ENCODE assay signal across 9 cellular contexts in the genomic region with DNA sequence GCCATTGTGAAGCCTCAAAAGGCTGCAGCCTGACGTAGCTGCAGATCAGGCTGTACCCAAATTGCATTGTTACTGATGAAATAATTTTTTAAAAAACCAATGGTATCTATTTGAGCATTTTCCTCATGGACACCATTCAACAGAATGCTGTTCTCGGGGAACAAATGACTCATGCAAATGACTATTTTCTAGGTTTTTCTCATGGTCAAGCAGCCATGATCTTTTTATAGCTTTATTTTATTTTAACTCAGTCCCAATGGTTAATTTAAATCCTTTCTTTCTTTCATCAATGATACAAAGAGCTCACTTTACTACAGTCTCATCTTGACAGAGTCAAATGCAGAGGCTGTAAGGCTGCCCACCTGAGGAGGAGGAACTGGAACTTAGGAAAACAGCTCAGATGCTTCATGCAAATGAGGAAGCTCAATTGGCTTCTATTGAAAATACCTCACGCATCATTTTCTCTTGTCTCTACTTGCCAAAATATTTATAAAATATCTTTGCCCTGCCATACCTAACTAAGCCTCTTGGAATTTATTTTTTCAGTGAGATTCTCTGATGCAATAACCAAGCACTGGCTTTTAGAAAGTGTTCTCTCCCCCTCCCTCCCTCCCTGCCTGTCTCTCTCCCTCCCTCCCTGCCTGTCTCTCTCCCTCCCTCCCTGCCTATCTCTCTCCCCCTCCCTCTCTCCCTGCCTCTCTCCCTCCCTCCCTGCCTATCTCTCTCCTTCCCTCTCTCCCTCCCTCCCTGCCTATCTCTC.
DNase-seq lines count a peak whose midpoint lies in the region; ATAC-seq and TF ChIP-seq lines count a peak whose summit lies in the region.
"Had no signal": no experiment of that assay in that cellular context is flagged by ENCODE, and none has a peak within 500 bp of the region (broad histone marks: within the 10 kb centered on the region; RNA-seq: fewer than 3 reads in every experiment).

No MANE protein-coding gene starts in this region.

- WGBS in right lobe of liver (ENCODE audit: insufficient coverage, low coverage, low lambda C conversion rate, missing lambda C conversion rate), result 84% methylated on average over 3 of the region's 3 CpGs

- H3K4me3 ChIP-seq in adipocyte (ENCODE audit: low read length) (no peak overlapping the region), right lobe of liver (no peak overlapping the region)

- H3K36me3 ChIP-seq in adipocyte (ENCODE audit: control insufficient read depth, insufficient read depth, low read length, severe bottlenecking) (no peaks in the 10 kb centered on the region), right lobe of liver (peaks cover 0 to 8% (median 0%) of the 10 kb centered on the region in 4 donors)

- H3K27me3 ChIP-seq in adipocyte (replicated peaks; ENCODE audit: control insufficient read depth, insufficient read depth, low read length), result no peaks in the 10 kb centered on the region
- no peaks in the 10 kb centered on the region for H3K27me3 ChIP-seq in right lobe of liver

- ATAC-seq in GM18517 (IDR thresholded peaks at IDR 0.05; ENCODE audit: unreplicated experiment), result peak; percentile 53
- peak; percentile 59 for ATAC-seq in HG02678 (IDR thresholded peaks at IDR 0.05; ENCODE audit: unreplicated experiment)
- ATAC-seq in right lobe of liver, result peak; percentile 12 to 65 (median 38)

- H3K4me1 ChIP-seq in adipocyte (ENCODE audit: control insufficient read depth, insufficient read depth, low read length), result peaks cover 15% of the 10 kb centered on the region
- H3K4me1 ChIP-seq in right lobe of liver, result peaks cover 0 to 42% (median 14%) of the 10 kb centered on the region in 4 donors

- TF ChIP-seq CTCF in right lobe of liver (IDR thresholded peaks at IDR 0.05), result peak in 1 of 4 donors; percentile 29

- H3K27ac ChIP-seq in right lobe of liver, result peak overlapping the region in 1 of 3 donors; percentile 41
- H3K27ac ChIP-seq: VCaP had no signal

- H3K9me3 ChIP-seq in adipocyte (ENCODE audit: control insufficient read depth, low read length) (no peaks in the 10 kb centered on the region), right lobe of liver (no peaks in the 10 kb centered on the region)

- no peak for TF ChIP-seq POLR2A in right lobe of liver (IDR thresholded peaks at IDR 0.05)

- intact Hi-C loops in right lobe of liver (cut with DNase I), result no loop called here

- no peak overlapping the region for H3K9ac ChIP-seq in adipocyte (ENCODE audit: low read length)

- DNase-seq in adipocyte (ENCODE audit: low read depth) (peak; percentile 85), right lobe of liver (no peak), glomerular visceral epithelial cell (ENCODE audit: extremely low spot score) (no peak), foreskin melanocyte (no peak)
- no peak for DNase-seq in stimulated activated naive CD4-positive, alpha-beta T cell treated with Interleukin-2 at 50 U/mL for 16 hours (lab: John Stamatoyannopoulos, UW)
- DNase-seq in central memory CD4-positive, alpha-beta T cell, result no peak
